1 cellular context compared by ENCODE assay signal in the genomic region with DNA sequence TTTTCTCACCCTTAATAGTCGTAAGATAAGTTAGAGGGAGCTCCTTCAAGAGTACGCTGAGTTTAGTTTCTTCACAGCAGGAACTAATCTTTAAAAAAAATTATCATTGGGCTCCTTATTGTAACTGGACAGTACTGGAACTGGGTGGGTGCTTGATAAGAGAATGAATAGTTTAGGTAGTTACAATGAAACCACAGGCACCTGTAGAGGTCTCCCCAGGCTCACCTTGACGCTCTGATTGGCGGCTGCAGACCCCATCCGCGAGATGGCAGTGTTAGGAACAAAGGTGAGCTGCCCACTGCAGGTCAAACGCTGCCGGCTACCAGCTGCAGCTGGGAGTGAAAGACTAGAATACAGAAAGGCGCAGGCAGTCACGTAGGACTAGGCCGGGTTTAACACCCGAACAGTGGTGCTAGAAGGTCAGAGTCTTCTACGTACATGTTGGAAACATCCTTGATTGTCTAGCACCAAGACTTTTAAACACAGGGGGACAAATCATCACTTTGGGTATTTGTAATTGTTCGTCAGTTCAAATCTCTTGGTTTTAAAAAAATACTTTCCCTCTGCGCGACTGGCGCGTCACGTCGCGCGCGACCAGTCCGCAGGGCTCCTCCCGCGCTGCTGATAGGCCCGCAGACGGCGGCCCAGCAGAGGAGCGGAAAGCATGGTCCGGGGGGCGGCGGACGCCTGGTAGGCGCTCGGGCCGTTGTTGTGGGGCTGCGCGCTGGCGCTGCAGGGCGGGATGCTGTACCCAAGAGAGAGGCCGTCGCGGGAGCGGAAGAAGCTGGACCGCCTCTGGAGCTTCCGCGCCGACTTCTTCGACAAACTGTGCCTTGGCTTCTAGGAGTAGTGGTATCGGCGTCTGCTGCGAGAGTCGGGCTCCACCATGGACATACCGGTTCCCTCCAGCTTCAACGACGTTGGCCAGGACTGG.
TF ChIP-seq lines count a peak whose summit lies in the region.

No MANE protein-coding gene starts in this region.

TF ChIP-seq in HepG2, 621 proteins besides CTCF, POLR2A, EP300 and RAD21 (continued from another document and continues in another):
- TF ChIP-seq, protein P1, sequence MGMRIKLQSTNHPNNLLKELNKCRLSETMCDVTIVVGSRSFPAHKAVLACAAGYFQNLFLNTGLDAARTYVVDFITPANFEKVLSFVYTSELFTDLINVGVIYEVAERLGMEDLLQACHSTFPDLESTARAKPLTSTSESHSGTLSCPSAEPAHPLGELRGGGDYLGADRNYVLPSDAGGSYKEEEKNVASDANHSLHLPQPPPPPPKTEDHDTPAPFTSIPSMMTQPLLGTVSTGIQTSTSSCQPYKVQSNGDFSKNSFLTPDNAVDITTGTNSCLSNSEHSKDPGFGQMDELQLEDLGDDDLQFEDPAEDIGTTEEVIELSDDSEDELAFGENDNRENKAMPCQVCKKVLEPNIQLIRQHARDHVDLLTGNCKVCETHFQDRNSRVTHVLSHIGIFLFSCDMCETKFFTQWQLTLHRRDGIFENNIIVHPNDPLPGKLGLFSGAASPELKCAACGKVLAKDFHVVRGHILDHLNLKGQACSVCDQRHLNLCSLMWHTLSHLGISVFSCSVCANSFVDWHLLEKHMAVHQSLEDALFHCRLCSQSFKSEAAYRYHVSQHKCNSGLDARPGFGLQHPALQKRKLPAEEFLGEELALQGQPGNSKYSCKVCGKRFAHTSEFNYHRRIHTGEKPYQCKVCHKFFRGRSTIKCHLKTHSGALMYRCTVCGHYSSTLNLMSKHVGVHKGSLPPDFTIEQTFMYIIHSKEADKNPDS (CRISPR knock-in tag; IDR thresholded peaks at IDR 0.05) = no peak
- TF ChIP-seq ZFP36L1 (CRISPR knock-in tag; IDR thresholded peaks at IDR 0.05) (no peak), ATM (IDR thresholded peaks at IDR 0.05; ENCODE audit: borderline replicate concordance) (no peak), KDM5B (CRISPR knock-in tag; IDR thresholded peaks at IDR 0.05; ENCODE audit: borderline replicate concordance) (peak; percentile 64; the same call in 1 of the 2 replicates), REPIN1 (CRISPR knock-in tag; IDR thresholded peaks at IDR 0.05; ENCODE audit: borderline replicate concordance, low read depth) (peak; percentile 62; the same call in 1 of the 2 replicates), RNF2 (conservative IDR thresholded peaks at IDR 0.05; ENCODE audit: low read depth) (0 out of 2 replicates have a peak, but pooled peaks have one; percentile 27), ARNT (IDR thresholded peaks at IDR 0.05) (no peak), HOXA5 (CRISPR knock-in tag; IDR thresholded peaks at IDR 0.05) (no peak), ZNF17 (CRISPR knock-in tag; IDR thresholded peaks at IDR 0.05) (no peak), NFATC3 (CRISPR knock-in tag; IDR thresholded peaks at IDR 0.05) (0 out of 2 replicates have a peak, but pooled peaks have one; percentile 55), ZNF598 (CRISPR knock-in tag; IDR thresholded peaks at IDR 0.05; ENCODE audit: borderline replicate concordance) (no peak), SP5 (CRISPR knock-in tag; IDR thresholded peaks at IDR 0.05; ENCODE audit: borderline replicate concordance, low read depth) (no peak), ZSCAN21 (CRISPR knock-in tag; IDR thresholded peaks at IDR 0.05; ENCODE audit: borderline replicate concordance) (0 out of 2 replicates have a peak, but pooled peaks have one; percentile 5), NFKB2 (CRISPR knock-in tag; IDR thresholded peaks at IDR 0.05; ENCODE audit: borderline replicate concordance) (no peak), ZZZ3 (CRISPR knock-in tag; IDR thresholded peaks at IDR 0.05; ENCODE audit: borderline replicate concordance) (no peak), ZNF674 (CRISPR knock-in tag; IDR thresholded peaks at IDR 0.05; ENCODE audit: low read depth) (no peak), IRF2 (CRISPR knock-in tag; IDR thresholded peaks at IDR 0.05) (no peak; the same call in 1 of the 2 replicates), RXRB (CRISPR knock-in tag; IDR thresholded peaks at IDR 0.05; ENCODE audit: borderline replicate concordance) (peak; percentile 42; the same call in 1 of the 2 replicates), MBD4 (IDR thresholded peaks at IDR 0.05; ENCODE audit: borderline replicate concordance, low read length) (no peak), ZNF577 (CRISPR knock-in tag; IDR thresholded peaks at IDR 0.05; ENCODE audit: borderline replicate concordance, low read depth) (no peak), YY1 (IDR thresholded peaks at IDR 0.05; ENCODE audit: insufficient read depth, insufficient replicate concordance, low read depth, low read length) (peak; percentile 58), ZNF660 (CRISPR knock-in tag; IDR thresholded peaks at IDR 0.05; ENCODE audit: borderline replicate concordance, low read depth) (no peak)
- TF ChIP-seq, protein P2, sequence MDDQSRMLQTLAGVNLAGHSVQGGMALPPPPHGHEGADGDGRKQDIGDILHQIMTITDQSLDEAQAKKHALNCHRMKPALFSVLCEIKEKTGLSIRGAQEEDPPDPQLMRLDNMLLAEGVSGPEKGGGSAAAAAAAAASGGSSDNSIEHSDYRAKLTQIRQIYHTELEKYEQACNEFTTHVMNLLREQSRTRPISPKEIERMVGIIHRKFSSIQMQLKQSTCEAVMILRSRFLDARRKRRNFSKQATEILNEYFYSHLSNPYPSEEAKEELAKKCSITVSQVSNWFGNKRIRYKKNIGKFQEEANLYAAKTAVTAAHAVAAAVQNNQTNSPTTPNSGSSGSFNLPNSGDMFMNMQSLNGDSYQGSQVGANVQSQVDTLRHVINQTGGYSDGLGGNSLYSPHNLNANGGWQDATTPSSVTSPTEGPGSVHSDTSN (CRISPR knock-in tag; IDR thresholded peaks at IDR 0.05; ENCODE audit: borderline replicate concordance) = no peak
- TF ChIP-seq, protein P3, sequence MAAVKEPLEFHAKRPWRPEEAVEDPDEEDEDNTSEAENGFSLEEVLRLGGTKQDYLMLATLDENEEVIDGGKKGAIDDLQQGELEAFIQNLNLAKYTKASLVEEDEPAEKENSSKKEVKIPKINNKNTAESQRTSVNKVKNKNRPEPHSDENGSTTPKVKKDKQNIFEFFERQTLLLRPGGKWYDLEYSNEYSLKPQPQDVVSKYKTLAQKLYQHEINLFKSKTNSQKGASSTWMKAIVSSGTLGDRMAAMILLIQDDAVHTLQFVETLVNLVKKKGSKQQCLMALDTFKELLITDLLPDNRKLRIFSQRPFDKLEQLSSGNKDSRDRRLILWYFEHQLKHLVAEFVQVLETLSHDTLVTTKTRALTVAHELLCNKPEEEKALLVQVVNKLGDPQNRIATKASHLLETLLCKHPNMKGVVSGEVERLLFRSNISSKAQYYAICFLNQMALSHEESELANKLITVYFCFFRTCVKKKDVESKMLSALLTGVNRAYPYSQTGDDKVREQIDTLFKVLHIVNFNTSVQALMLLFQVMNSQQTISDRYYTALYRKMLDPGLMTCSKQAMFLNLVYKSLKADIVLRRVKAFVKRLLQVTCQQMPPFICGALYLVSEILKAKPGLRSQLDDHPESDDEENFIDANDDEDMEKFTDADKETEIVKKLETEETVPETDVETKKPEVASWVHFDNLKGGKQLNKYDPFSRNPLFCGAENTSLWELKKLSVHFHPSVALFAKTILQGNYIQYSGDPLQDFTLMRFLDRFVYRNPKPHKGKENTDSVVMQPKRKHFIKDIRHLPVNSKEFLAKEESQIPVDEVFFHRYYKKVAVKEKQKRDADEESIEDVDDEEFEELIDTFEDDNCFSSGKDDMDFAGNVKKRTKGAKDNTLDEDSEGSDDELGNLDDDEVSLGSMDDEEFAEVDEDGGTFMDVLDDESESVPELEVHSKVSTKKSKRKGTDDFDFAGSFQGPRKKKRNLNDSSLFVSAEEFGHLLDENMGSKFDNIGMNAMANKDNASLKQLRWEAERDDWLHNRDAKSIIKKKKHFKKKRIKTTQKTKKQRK (IDR thresholded peaks at IDR 0.05; ENCODE audit: low read length) = no peak
- TF ChIP-seq, protein P4, sequence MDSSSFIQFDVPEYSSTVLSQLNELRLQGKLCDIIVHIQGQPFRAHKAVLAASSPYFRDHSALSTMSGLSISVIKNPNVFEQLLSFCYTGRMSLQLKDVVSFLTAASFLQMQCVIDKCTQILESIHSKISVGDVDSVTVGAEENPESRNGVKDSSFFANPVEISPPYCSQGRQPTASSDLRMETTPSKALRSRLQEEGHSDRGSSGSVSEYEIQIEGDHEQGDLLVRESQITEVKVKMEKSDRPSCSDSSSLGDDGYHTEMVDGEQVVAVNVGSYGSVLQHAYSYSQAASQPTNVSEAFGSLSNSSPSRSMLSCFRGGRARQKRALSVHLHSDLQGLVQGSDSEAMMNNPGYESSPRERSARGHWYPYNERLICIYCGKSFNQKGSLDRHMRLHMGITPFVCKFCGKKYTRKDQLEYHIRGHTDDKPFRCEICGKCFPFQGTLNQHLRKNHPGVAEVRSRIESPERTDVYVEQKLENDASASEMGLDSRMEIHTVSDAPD (CRISPR knock-in tag; IDR thresholded peaks at IDR 0.05) = no peak
- TF ChIP-seq, protein P5, sequence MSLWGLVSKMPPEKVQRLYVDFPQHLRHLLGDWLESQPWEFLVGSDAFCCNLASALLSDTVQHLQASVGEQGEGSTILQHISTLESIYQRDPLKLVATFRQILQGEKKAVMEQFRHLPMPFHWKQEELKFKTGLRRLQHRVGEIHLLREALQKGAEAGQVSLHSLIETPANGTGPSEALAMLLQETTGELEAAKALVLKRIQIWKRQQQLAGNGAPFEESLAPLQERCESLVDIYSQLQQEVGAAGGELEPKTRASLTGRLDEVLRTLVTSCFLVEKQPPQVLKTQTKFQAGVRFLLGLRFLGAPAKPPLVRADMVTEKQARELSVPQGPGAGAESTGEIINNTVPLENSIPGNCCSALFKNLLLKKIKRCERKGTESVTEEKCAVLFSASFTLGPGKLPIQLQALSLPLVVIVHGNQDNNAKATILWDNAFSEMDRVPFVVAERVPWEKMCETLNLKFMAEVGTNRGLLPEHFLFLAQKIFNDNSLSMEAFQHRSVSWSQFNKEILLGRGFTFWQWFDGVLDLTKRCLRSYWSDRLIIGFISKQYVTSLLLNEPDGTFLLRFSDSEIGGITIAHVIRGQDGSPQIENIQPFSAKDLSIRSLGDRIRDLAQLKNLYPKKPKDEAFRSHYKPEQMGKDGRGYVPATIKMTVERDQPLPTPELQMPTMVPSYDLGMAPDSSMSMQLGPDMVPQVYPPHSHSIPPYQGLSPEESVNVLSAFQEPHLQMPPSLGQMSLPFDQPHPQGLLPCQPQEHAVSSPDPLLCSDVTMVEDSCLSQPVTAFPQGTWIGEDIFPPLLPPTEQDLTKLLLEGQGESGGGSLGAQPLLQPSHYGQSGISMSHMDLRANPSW (CRISPR knock-in tag; IDR thresholded peaks at IDR 0.05; ENCODE audit: borderline replicate concordance) = 0 out of 2 replicates have a peak, but pooled peaks have one; percentile 28
- TF ChIP-seq, protein P6, sequence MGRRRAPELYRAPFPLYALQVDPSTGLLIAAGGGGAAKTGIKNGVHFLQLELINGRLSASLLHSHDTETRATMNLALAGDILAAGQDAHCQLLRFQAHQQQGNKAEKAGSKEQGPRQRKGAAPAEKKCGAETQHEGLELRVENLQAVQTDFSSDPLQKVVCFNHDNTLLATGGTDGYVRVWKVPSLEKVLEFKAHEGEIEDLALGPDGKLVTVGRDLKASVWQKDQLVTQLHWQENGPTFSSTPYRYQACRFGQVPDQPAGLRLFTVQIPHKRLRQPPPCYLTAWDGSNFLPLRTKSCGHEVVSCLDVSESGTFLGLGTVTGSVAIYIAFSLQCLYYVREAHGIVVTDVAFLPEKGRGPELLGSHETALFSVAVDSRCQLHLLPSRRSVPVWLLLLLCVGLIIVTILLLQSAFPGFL (CRISPR knock-in tag; IDR thresholded peaks at IDR 0.05) = no peak
- TF ChIP-seq, protein P7, sequence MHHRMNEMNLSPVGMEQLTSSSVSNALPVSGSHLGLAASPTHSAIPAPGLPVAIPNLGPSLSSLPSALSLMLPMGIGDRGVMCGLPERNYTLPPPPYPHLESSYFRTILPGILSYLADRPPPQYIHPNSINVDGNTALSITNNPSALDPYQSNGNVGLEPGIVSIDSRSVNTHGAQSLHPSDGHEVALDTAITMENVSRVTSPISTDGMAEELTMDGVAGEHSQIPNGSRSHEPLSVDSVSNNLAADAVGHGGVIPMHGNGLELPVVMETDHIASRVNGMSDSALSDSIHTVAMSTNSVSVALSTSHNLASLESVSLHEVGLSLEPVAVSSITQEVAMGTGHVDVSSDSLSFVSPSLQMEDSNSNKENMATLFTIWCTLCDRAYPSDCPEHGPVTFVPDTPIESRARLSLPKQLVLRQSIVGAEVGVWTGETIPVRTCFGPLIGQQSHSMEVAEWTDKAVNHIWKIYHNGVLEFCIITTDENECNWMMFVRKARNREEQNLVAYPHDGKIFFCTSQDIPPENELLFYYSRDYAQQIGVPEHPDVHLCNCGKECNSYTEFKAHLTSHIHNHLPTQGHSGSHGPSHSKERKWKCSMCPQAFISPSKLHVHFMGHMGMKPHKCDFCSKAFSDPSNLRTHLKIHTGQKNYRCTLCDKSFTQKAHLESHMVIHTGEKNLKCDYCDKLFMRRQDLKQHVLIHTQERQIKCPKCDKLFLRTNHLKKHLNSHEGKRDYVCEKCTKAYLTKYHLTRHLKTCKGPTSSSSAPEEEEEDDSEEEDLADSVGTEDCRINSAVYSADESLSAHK (CRISPR knock-in tag; IDR thresholded peaks at IDR 0.05; ENCODE audit: borderline replicate concordance) = no peak
- TF ChIP-seq, protein P8, sequence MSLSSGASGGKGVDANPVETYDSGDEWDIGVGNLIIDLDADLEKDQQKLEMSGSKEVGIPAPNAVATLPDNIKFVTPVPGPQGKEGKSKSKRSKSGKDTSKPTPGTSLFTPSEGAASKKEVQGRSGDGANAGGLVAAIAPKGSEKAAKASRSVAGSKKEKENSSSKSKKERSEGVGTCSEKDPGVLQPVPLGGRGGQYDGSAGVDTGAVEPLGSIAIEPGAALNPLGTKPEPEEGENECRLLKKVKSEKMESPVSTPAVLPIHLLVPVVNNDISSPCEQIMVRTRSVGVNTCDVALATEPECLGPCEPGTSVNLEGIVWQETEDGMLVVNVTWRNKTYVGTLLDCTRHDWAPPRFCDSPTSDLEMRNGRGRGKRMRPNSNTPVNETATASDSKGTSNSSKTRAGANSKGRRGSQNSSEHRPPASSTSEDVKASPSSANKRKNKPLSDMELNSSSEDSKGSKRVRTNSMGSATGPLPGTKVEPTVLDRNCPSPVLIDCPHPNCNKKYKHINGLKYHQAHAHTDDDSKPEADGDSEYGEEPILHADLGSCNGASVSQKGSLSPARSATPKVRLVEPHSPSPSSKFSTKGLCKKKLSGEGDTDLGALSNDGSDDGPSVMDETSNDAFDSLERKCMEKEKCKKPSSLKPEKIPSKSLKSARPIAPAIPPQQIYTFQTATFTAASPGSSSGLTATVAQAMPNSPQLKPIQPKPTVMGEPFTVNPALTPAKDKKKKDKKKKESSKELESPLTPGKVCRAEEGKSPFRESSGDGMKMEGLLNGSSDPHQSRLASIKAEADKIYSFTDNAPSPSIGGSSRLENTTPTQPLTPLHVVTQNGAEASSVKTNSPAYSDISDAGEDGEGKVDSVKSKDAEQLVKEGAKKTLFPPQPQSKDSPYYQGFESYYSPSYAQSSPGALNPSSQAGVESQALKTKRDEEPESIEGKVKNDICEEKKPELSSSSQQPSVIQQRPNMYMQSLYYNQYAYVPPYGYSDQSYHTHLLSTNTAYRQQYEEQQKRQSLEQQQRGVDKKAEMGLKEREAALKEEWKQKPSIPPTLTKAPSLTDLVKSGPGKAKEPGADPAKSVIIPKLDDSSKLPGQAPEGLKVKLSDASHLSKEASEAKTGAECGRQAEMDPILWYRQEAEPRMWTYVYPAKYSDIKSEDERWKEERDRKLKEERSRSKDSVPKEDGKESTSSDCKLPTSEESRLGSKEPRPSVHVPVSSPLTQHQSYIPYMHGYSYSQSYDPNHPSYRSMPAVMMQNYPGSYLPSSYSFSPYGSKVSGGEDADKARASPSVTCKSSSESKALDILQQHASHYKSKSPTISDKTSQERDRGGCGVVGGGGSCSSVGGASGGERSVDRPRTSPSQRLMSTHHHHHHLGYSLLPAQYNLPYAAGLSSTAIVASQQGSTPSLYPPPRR (CRISPR knock-in tag; IDR thresholded peaks at IDR 0.05; ENCODE audit: borderline replicate concordance) = peak; percentile 2; the same call in 1 of the 2 replicates
